Comparison of ENCODE assay signal across 19 cellular contexts in the genomic region with DNA sequence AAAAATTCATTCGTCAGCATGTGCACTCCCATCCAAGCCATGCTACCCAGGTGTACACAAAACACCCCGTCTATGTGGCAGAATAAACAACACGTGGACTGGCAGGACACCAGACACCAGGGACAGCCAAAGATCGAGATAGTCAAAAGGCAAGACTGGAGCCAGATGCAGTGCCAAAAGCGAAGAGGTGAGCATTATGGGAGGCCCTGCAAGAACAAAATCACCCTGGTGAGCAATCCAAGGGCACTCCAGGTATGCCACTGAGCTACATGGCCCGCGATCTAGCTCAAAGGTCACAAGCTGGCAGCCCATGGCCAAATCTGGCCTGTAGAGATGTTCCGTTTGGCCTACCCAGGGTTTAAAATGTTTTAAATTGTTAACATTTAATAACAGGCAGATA. TPM values are rescaled to one million over a fixed set of nuclear protein-coding genes. Genes with fewer than 3 reads are reported as not detected.
DNase-seq lines count a peak whose midpoint lies in the region; ATAC-seq, FAIRE-seq and TF ChIP-seq lines count a peak whose summit lies in the region.
"Had no signal": no experiment of that assay in that cellular context is flagged by ENCODE, and none has a peak within 500 bp of the region (broad histone marks: within the 10 kb centered on the region; RNA-seq: fewer than 3 reads in every experiment).

No MANE protein-coding gene starts in this region.

- TF ChIP-seq EP300 in H1 (IDR thresholded peaks at IDR 0.05; ENCODE audit: borderline replicate concordance in 1 of 2, low read depth in 2 of 2, low read length in 2 of 2) = no peak
- no peak for TF ChIP-seq EP300 in transverse colon (IDR thresholded peaks at IDR 0.05; ENCODE audit: low read depth)

- no peak overlapping the region for H3K56ac ChIP-seq in H1 (replicated peaks; ENCODE audit: insufficient read length, low read depth, low read length)

- no peak overlapping the region for H3K23ac ChIP-seq in H1 (ENCODE audit: insufficient read length)

- peak overlapping the region; percentile 59 for H4K91ac ChIP-seq in H1 (replicated peaks; ENCODE audit: insufficient read length, low read length)

- CTCF ChIA-PET in H1 (lab: Charles Lee; ENCODE audit: partially characterized antibody) = interaction anchor here (1.0 to 1.1 kb wide), 2 partner anchors 32 to 110 kb away, joined by 4 read pairs; no protein-coding TSS in a partner anchor

- H2BK15ac ChIP-seq in H1 (ENCODE audit: low read length) = peak overlapping the region; percentile 73; the same call in 1 of the 2 replicates

- DNase-seq in LNCaP clone FGC (ENCODE audit: low read depth) (peak; percentile 84), H1 (ENCODE audit: low read depth in 1 of 2, low spot score in 2 of 2) (no peak), psoas muscle (peak in 1 of 2 donors; percentile 59), midbrain (lab: John Stamatoyannopoulos, UW) (no peak), transverse colon (no peak), HAP-1 (ENCODE audit: low spot score in 2 of 2) (no peak)
- no peak for DNase-seq in activated naive CD8-positive, alpha-beta T cell treated with anti-CD3 and anti-CD28 coated beads for 36 hours
- DNase-seq: COR-L47, H7, Kasumi-1, NCI-H187 treated with DMSO at 0.1 percent for 48 hours, NCI-H2171, NCI-H446 treated with DMSO at 0.1 percent for 48 hours, NCI-H748 treated with DMSO at 0.1 percent for 48 hours, PC-3 had no signal

- no peaks in the 10 kb centered on the region for H3K23me2 ChIP-seq in H1 (ENCODE audit: low read depth, low read length)

- in situ Hi-C loops in transverse colon (cut with MboI; ENCODE audit: low pct_ligation_motif_present in 1 of 4, low pct_unique_long_range_greater_than_20kb in 1 of 4, low sequenced_read_pairs in 3 of 4) = no loop called here
- in situ Hi-C loops in HAP-1 (cut with MboI; ENCODE audit: low sequenced_read_pairs) = no loop called here

- no peak overlapping the region for H3K14ac ChIP-seq in H1 (ENCODE audit: insufficient read length)

- peaks cover 3% of the 10 kb centered on the region; the same call in 1 of the 2 replicates for H3K79me1 ChIP-seq in H1 (ENCODE audit: low read depth, low read length)

- H3K27ac Mint-ChIP-seq in activated naive CD8-positive, alpha-beta T cell treated with anti-CD3 and anti-CD28 coated beads for 36 hours = no peak overlapping the region
- H3K27ac Mint-ChIP-seq: CD14-positive monocyte, IgD-negative memory B cell had no signal

- H2BK12ac ChIP-seq in H1 (ENCODE audit: low read depth, low read length) = peak overlapping the region; percentile 56; the same call in 1 of the 2 replicates

- H3K9me3 ChIP-seq in H1 (ENCODE audit: insufficient read depth in 2 of 2, low read depth in 1 of 2, low read length in 1 of 2) (no peaks in the 10 kb centered on the region), iPS-20b (ENCODE audit: insufficient read depth, low read depth, low read length) (no peaks in the 10 kb centered on the region), psoas muscle (no peaks in the 10 kb centered on the region), transverse colon (no peaks in the 10 kb centered on the region), HAP-1 (no peaks in the 10 kb centered on the region)

- H3K27me3 Mint-ChIP-seq in activated naive CD8-positive, alpha-beta T cell treated with anti-CD3 and anti-CD28 coated beads for 36 hours = no peaks in the 10 kb centered on the region
- H3K27me3 Mint-ChIP-seq: IgD-negative memory B cell had no signal

- intact Hi-C loops in psoas muscle (cut with DNase I) (no loop called here), transverse colon (cut with DNase I; ENCODE audit: low total_unique reads) (no loop called here)

- H3K4me1 Mint-ChIP-seq in activated naive CD8-positive, alpha-beta T cell treated with anti-CD3 and anti-CD28 coated beads for 36 hours = no peaks in the 10 kb centered on the region

- no peak for TF ChIP-seq CTCF in LNCaP clone FGC (IDR thresholded peaks at IDR 0.05; ENCODE audit: control insufficient read depth, extremely low read depth, insufficient read depth)
- TF ChIP-seq CTCF in H1 (IDR thresholded peaks at IDR 0.05; ENCODE audit: control extremely low read depth in 1 of 3, insufficient read depth in 1 of 3, low read depth in 1 of 3, low read length in 3 of 3) = no peak
- no peak for TF ChIP-seq CTCF in psoas muscle (IDR thresholded peaks at IDR 0.05)
- no peak for TF ChIP-seq CTCF in transverse colon (IDR thresholded peaks at IDR 0.05)

- H2BK5ac ChIP-seq in H1 (ENCODE audit: low read depth, low read length) = peak overlapping the region; percentile 58; the same call in 1 of the 2 replicates

- no peak for FAIRE-seq in H1 (lab: Jason Lieb, UNC)
- FAIRE-seq: GM12892 had no signal

- H4K20me1 ChIP-seq in H1 (replicated peaks in 1 of 2; ENCODE audit: control insufficient read depth in 1 of 2, insufficient read depth in 2 of 2, low read length in 2 of 2) = no peaks in the 10 kb centered on the region

- H3K18ac ChIP-seq in H1 (ENCODE audit: extremely low read depth, low read length) = peak overlapping the region; percentile 4; the same call in 1 of the 2 replicates

- H3K4me2 ChIP-seq in H1 (ENCODE audit: insufficient read depth in 1 of 2, low read depth in 2 of 2, low read length in 2 of 2) = no peak overlapping the region

- TF ChIP-seq RAD21 in H1 (IDR thresholded peaks at IDR 0.05 in 1 of 2, conservative IDR thresholded peaks at IDR 0.05 in 1 of 2; ENCODE audit: low read depth in 2 of 2, low read length in 2 of 2) = no peak

- no peak overlapping the region for H3K4me3 Mint-ChIP-seq in activated naive CD8-positive, alpha-beta T cell treated with anti-CD3 and anti-CD28 coated beads for 36 hours
- H3K4me3 Mint-ChIP-seq: CD14-positive monocyte, IgD-negative memory B cell had no signal

- H2BK20ac ChIP-seq in H1 (ENCODE audit: low read length) = no peak overlapping the region

- H2BK120ac ChIP-seq in H1 (replicated peaks; ENCODE audit: low read depth, low read length) = no peak overlapping the region

- H3K9ac ChIP-seq in H1 (replicated peaks in 1 of 4; ENCODE audit: extremely low read depth in 1 of 4, low read depth in 3 of 4, low read length in 3 of 4) (no peak overlapping the region), iPS-20b (ENCODE audit: low read depth, low read length) (no peak overlapping the region)

- peak overlapping the region; percentile 87; the same call in 1 of the 2 replicates for H2AK5ac ChIP-seq in H1 (ENCODE audit: low read depth, low read length)

- H3K27me3 ChIP-seq in H1 (replicated peaks in 1 of 4; ENCODE audit: control insufficient read depth in 3 of 4, extremely low read depth in 1 of 4, insufficient read depth in 3 of 4, low read length in 3 of 4) = no peaks in the 10 kb centered on the region
- H3K27me3 ChIP-seq in iPS-20b (ENCODE audit: insufficient read depth, low read length) = no peaks in the 10 kb centered on the region
- no peaks in the 10 kb centered on the region for H3K27me3 ChIP-seq in psoas muscle (ENCODE audit: insufficient read depth in 3 of 3, low read length in 2 of 3)
- no peaks in the 10 kb centered on the region for H3K27me3 ChIP-seq in transverse colon
- no peaks in the 10 kb centered on the region for H3K27me3 ChIP-seq in HAP-1 (ENCODE audit: low read depth)

- peak overlapping the region; percentile 56; the same call in 1 of the 2 replicates for H3K27ac ChIP-seq in H1 (ENCODE audit: low read depth, low read length)
- H3K27ac ChIP-seq in iPS-20b (ENCODE audit: low read length) = peak overlapping the region; percentile 13
- H3K27ac ChIP-seq in psoas muscle = peak overlapping the region; percentile 25
- no peak overlapping the region for H3K27ac ChIP-seq in transverse colon

- H3K4me3 ChIP-seq in LNCaP clone FGC (ENCODE audit: low read depth, low read length) = no peak overlapping the region
- no peak overlapping the region for H3K4me3 ChIP-seq in H1 (ENCODE audit: extremely low read depth in 1 of 4, insufficient read depth in 2 of 4, low read depth in 3 of 4, low read length in 4 of 4)
- H3K4me3 ChIP-seq in iPS-20b (ENCODE audit: low read length) = no peak overlapping the region
- no peak overlapping the region for H3K4me3 ChIP-seq in psoas muscle
- H3K4me3 ChIP-seq in transverse colon = no peak overlapping the region
- H3K4me3 ChIP-seq in HAP-1 = no peak overlapping the region

- H3K9me3 Mint-ChIP-seq in activated naive CD8-positive, alpha-beta T cell treated with anti-CD3 and anti-CD28 coated beads for 36 hours = no peaks in the 10 kb centered on the region
- H3K9me3 Mint-ChIP-seq: CD14-positive monocyte, IgD-negative memory B cell had no signal

- no peak overlapping the region for H3K4ac ChIP-seq in H1 (replicated peaks; ENCODE audit: insufficient read length, low read depth, low read length)

- ATAC-seq in psoas muscle = peak; percentile 56 to 84 (median 72)
- ATAC-seq: PC-3 had no signal

- H2AFZ ChIP-seq in H1 (ENCODE audit: low read length) = no peak overlapping the region

- 84% methylated on average over 8 of the region's 8 CpGs; no CpG with 5 or more reads in 1 of the 2 experiments for WGBS in H1 (ENCODE audit: extremely low coverage in 1 of 2, insufficient coverage in 1 of 2, insufficient read length in 1 of 2, insufficient replicate concordance in 2 of 2, low coverage in 1 of 2, low lambda C conversion rate in 2 of 2, missing lambda C conversion rate in 1 of 2), 2 experiments
- WGBS in psoas muscle, 3 donors = 26 to 43% (median 27%) methylated on average over 8 of the region's 8 CpGs
- WGBS in transverse colon (ENCODE audit: low coverage in 1 of 2), 2 donors = 78 to 81% methylated on average over 6 to 8 of the region's 8 CpGs

- POLR2A ChIA-PET in H1 (lab: Charles Lee; ENCODE audit: partially characterized antibody) = interaction anchor here (2.2 kb wide), 1 partner anchor 10 kb away, joined by 12 read pairs; no protein-coding TSS in a partner anchor

- H3K79me2 ChIP-seq in H1 (ENCODE audit: control insufficient read depth in 1 of 2, insufficient read depth in 2 of 2, low read length in 2 of 2) = peaks cover 33 to 88% of the 10 kb centered on the region in 2 experiments; a peak in 3 of 4 replicates

- H3K36me3 ChIP-seq in H1 (ENCODE audit: control insufficient read depth in 2 of 4, insufficient read depth in 4 of 4, low read length in 3 of 4) (peaks cover 0 to 11% (median 1%) of the 10 kb centered on the region in 4 experiments; a peak in 3 of 8 replicates), iPS-20b (ENCODE audit: insufficient read depth, low read depth, low read length) (peaks cover 16% of the 10 kb centered on the region), psoas muscle (ENCODE audit: insufficient read depth in 1 of 2, low read depth in 1 of 2) (no peaks in the 10 kb centered on the region), transverse colon (no peaks in the 10 kb centered on the region), HAP-1 (replicated peaks) (no peaks in the 10 kb centered on the region)

- no peak overlapping the region; the same call in 1 of the 2 replicates for H4K8ac ChIP-seq in H1 (ENCODE audit: extremely low read depth, insufficient read depth, low read length)

- TF ChIP-seq POLR2A in H1 (IDR thresholded peaks at IDR 0.05; ENCODE audit: control extremely low read depth in 1 of 2, low read depth in 2 of 2, low read length in 2 of 2) (no peak), transverse colon (IDR thresholded peaks at IDR 0.05) (no peak)

- H3K4me1 ChIP-seq in H1 (replicated peaks in 1 of 4; ENCODE audit: control insufficient read depth in 3 of 4, insufficient read depth in 4 of 4, low read length in 3 of 4) (peaks cover 13 to 50% (median 35%) of the 10 kb centered on the region in 4 experiments; a peak in 6 of 7 replicates), iPS-20b (ENCODE audit: insufficient read depth, low read length) (peaks cover 71% of the 10 kb centered on the region), psoas muscle (peaks cover 78% of the 10 kb centered on the region), transverse colon (peaks cover 0 to 23% (median 5%) of the 10 kb centered on the region in 4 donors), HAP-1 (peaks cover 4% of the 10 kb centered on the region)

- no peaks in the 10 kb centered on the region for H3K36me3 Mint-ChIP-seq in activated naive CD8-positive, alpha-beta T cell treated with anti-CD3 and anti-CD28 coated beads for 36 hours
- H3K36me3 Mint-ChIP-seq: CD14-positive monocyte, IgD-negative memory B cell had no signal

- no peak overlapping the region for H4K5ac ChIP-seq in H1 (ENCODE audit: insufficient read length, low read depth, low read length)

RNA-seq across cellular contexts. Expression of a gene that starts 33.7 kb away (rescaled TPM):
- total RNA-seq in H1 (2021; fragmentation: NEBNext Ultra II Directional; extraction: Animal tissue kit (Norgen Biotek cat#: 25700)) = 30.6 and 33.2 TPM in 2 replicates
- polyA plus RNA-seq in H1 (2011; rRNA removed) = 40.4 and 42.0 TPM in 2 replicates
- 38.1 TPM for polyA plus RNA-seq in H1 (2011; cell fraction: cytosol; rRNA removed)
- polyA plus RNA-seq in H1 (2011; cell fraction: nucleus; rRNA removed) = 53.1 TPM
- polyA plus RNA-seq in H1 (2012, experiment 1 of 2) = 25.9 to 27.9 TPM (median 26.2 TPM) in 4 replicates
- polyA plus RNA-seq in H1 (2012, experiment 2 of 2) = 7.0 TPM
- polyA plus RNA-seq in H1 (2013, experiment 1 of 2) = 66.2 TPM
- 62.3 TPM for polyA plus RNA-seq in H1 (2013, experiment 2 of 2)
- 55.8 and 62.3 TPM in 2 replicates for polyA minus RNA-seq in H1 (2011; rRNA and poly(A)+ RNA removed)
- polyA minus RNA-seq in H1 (2011; cell fraction: cytosol; rRNA and poly(A)+ RNA removed) = 33.3 TPM
- 80.3 TPM for polyA minus RNA-seq in H1 (2011; cell fraction: nucleus; rRNA and poly(A)+ RNA removed)
- total RNA-seq in psoas muscle = 10 to 100 TPM; 35.5 to 51.0 (median 43.6) TPM
- 10 to 100 TPM; 41.2 to 69.1 (median 46.3) TPM for polyA plus RNA-seq in psoas muscle
- total RNA-seq in activated naive CD8-positive, alpha-beta T cell treated with anti-CD3 and anti-CD28 coated beads for 36 hours = not detected
- total RNA-seq in transverse colon = 10 to 100 TPM; 51.2 to 75.1 (median 63.3) TPM

Comparison
In these comparisons a context has a peak if more than half of its experiments do, and no peak if none do; other contexts are left out.
1. H3K27ac ChIP-seq: peak in H1 (single experiment), iPS-20b (single experiment) and psoas muscle (single experiment); none in transverse colon (0 of 4).
2. RNA of a gene that starts 33.7 kb away (total RNA-seq): 51.2 to 75.1 TPM in transverse colon, 35.5 to 51.0 TPM in psoas muscle and 30.6 to 33.2 TPM in H1; not detected in activated naive CD8-positive, alpha-beta T cell treated with anti-CD3 and anti-CD28 coated beads for 36 hours; every median in the first group is over 10 times any median in the second.